Comparison of ENCODE assay signal across 38 cellular contexts in genomic region chr18:62157843-62158242, GRCh38.
"Had no signal": no experiment of that assay in that cellular context is flagged by ENCODE, and none has a peak within 500 bp of the region (broad histone marks: within the 10 kb centered on the region; RNA-seq: fewer than 3 reads in every experiment).

No MANE protein-coding gene starts in this region.

- H3K9me3 ChIP-seq: body of pancreas, breast epithelium, Peyer's patch had no signal

- H3K4me3 Mint-ChIP-seq: activated CD4-positive, alpha-beta memory T cell treated with anti-CD3 and anti-CD28 coated beads, Interleukin-2, amount 10 ng/mL, durations not matched to agents 7 days and 5 days; activated CD8-positive, alpha-beta memory T cell treated with anti-CD3 and anti-CD28 coated beads, Interleukin-2, amount 10 ng/mL, durations not matched to agents 7 days and 5 days; activated naive CD4-positive, alpha-beta T cell treated with anti-CD3 and anti-CD28 coated beads, Interleukin-2, amount 50 U/mL, for 24 hours; activated naive CD8-positive, alpha-beta T cell treated with anti-CD3 and anti-CD28 coated beads, Interleukin-2, amount 10 ng/mL, durations not matched to agents 7 days and 5 days; activated T-cell treated with anti-CD3 and anti-CD28 coated beads, Interleukin-2, amount 50 U/mL, for 72 hours; activated T-helper 17 cell treated with anti-CD3 and anti-CD28 coated beads, Interleukin-2, amount 50 U/mL, for 72 hours had no signal

- DNase-seq: activated CD4-positive, alpha-beta memory T cell treated with anti-CD3 and anti-CD28 coated beads, Interleukin-2, amount 10 ng/mL, durations not matched to agents 7 days and 5 days; activated CD4-positive, alpha-beta T cell treated with anti-CD3 and anti-CD28 coated beads for 1 hour; activated CD4-positive, alpha-beta T cell treated with anti-CD3 and anti-CD28 coated beads for 48 hours; activated CD4-positive, CD25-positive, alpha-beta regulatory T cell; activated CD8-positive, alpha-beta memory T cell treated with anti-CD3 and anti-CD28 coated beads for 24 hours; activated CD8-positive, alpha-beta memory T cell treated with anti-CD3 and anti-CD28 coated beads, Interleukin-2, amount 10 ng/mL, durations not matched to agents 7 days and 5 days; activated CD8-positive, alpha-beta memory T cell treated with anti-CD3 and anti-CD28 coated beads, Interleukin-2, amount 50 U/mL, for 48 hours; activated effector memory CD4-positive, alpha-beta T cell treated with anti-CD3 and anti-CD28 coated beads, Interleukin-2, amount 50 U/mL, for 16 hours; activated naive CD4-positive, alpha-beta T cell treated with Interleukin-2 at 50 U/mL for 16 hours; activated naive CD8-positive, alpha-beta T cell treated with anti-CD3 and anti-CD28 coated beads, Interleukin-2, amount 10 ng/mL, durations not matched to agents 7 days and 5 days; activated T-cell treated with anti-CD3 and anti-CD28 coated beads, Interleukin-2, amount 50 U/mL, for 1 hour; activated T-cell treated with anti-CD3 and anti-CD28 coated beads, Interleukin-2, amount 50 U/mL, for 72 hours; body of pancreas; cerebellar nuclear complex; Karpas-422; NCI-H1105; NCI-H1417 treated with DMSO at 0.1 percent for 48 hours; NCI-H187 treated with DMSO at 0.1 percent for 48 hours; NCI-H2081; NCI-H2171 treated with DMSO at 0.1 percent for 48 hours; NCI-H2227 treated with DMSO at 0.1 percent for 48 hours; NCI-H446; NCI-H524; NCI-H69; NCI-H82; PC-3; Peyer's patch; SIG-M5; SW 1271; T-helper 1 cell; T-helper 2 cell; T-helper 9 cell; WERI-Rb-1 had no signal

- H3K9me3 Mint-ChIP-seq: activated CD4-positive, alpha-beta memory T cell treated with anti-CD3 and anti-CD28 coated beads, Interleukin-2, amount 10 ng/mL, durations not matched to agents 7 days and 5 days; activated naive CD4-positive, alpha-beta T cell treated with anti-CD3 and anti-CD28 coated beads, Interleukin-2, amount 50 U/mL, for 24 hours; activated naive CD8-positive, alpha-beta T cell treated with anti-CD3 and anti-CD28 coated beads, Interleukin-2, amount 10 ng/mL, durations not matched to agents 7 days and 5 days; activated T-cell treated with anti-CD3 and anti-CD28 coated beads, Interleukin-2, amount 50 U/mL, for 72 hours; activated T-helper 17 cell treated with anti-CD3 and anti-CD28 coated beads, Interleukin-2, amount 50 U/mL, for 72 hours had no signal

- H3K36me3 ChIP-seq: breast epithelium had no signal

- H3K4me1 ChIP-seq: body of pancreas, breast epithelium, Peyer's patch had no signal

- H3K4me1 Mint-ChIP-seq: activated CD4-positive, alpha-beta memory T cell treated with anti-CD3 and anti-CD28 coated beads, Interleukin-2, amount 10 ng/mL, durations not matched to agents 7 days and 5 days; activated CD8-positive, alpha-beta memory T cell treated with anti-CD3 and anti-CD28 coated beads, Interleukin-2, amount 10 ng/mL, durations not matched to agents 7 days and 5 days; activated naive CD4-positive, alpha-beta T cell treated with anti-CD3 and anti-CD28 coated beads, Interleukin-2, amount 50 U/mL, for 24 hours; activated naive CD8-positive, alpha-beta T cell treated with anti-CD3 and anti-CD28 coated beads, Interleukin-2, amount 10 ng/mL, durations not matched to agents 7 days and 5 days; activated T-helper 17 cell treated with anti-CD3 and anti-CD28 coated beads, Interleukin-2, amount 50 U/mL, for 72 hours had no signal

- H3K27ac Mint-ChIP-seq: activated CD4-positive, alpha-beta memory T cell treated with anti-CD3 and anti-CD28 coated beads, Interleukin-2, amount 10 ng/mL, durations not matched to agents 7 days and 5 days; activated CD8-positive, alpha-beta memory T cell treated with anti-CD3 and anti-CD28 coated beads, Interleukin-2, amount 10 ng/mL, durations not matched to agents 7 days and 5 days; activated naive CD4-positive, alpha-beta T cell treated with anti-CD3 and anti-CD28 coated beads, Interleukin-2, amount 50 U/mL, for 24 hours; activated naive CD8-positive, alpha-beta T cell treated with anti-CD3 and anti-CD28 coated beads, Interleukin-2, amount 10 ng/mL, durations not matched to agents 7 days and 5 days; activated T-cell treated with anti-CD3 and anti-CD28 coated beads, Interleukin-2, amount 50 U/mL, for 72 hours; activated T-helper 17 cell treated with anti-CD3 and anti-CD28 coated beads, Interleukin-2, amount 50 U/mL, for 72 hours had no signal

- ATAC-seq: activated CD8-positive, alpha-beta memory T cell treated with anti-CD3 and anti-CD28 coated beads, Interleukin-2, amount 10 ng/mL, durations not matched to agents 7 days and 5 days; activated T-cell treated with anti-CD3 and anti-CD28 coated beads, Interleukin-2, amount 50 U/mL, for 72 hours; activated T-helper 17 cell treated with anti-CD3 and anti-CD28 coated beads, Interleukin-2, amount 50 U/mL, for 72 hours; body of pancreas; PC-3; Right ventricle myocardium inferior had no signal

- H3K27me3 Mint-ChIP-seq: activated CD4-positive, alpha-beta memory T cell treated with anti-CD3 and anti-CD28 coated beads, Interleukin-2, amount 10 ng/mL, durations not matched to agents 7 days and 5 days; activated CD8-positive, alpha-beta memory T cell treated with anti-CD3 and anti-CD28 coated beads, Interleukin-2, amount 10 ng/mL, durations not matched to agents 7 days and 5 days; activated naive CD4-positive, alpha-beta T cell treated with anti-CD3 and anti-CD28 coated beads, Interleukin-2, amount 50 U/mL, for 24 hours; activated naive CD8-positive, alpha-beta T cell treated with anti-CD3 and anti-CD28 coated beads, Interleukin-2, amount 10 ng/mL, durations not matched to agents 7 days and 5 days; activated T-helper 17 cell treated with anti-CD3 and anti-CD28 coated beads, Interleukin-2, amount 50 U/mL, for 72 hours had no signal

- H3K27ac ChIP-seq: body of pancreas, breast epithelium, Peyer's patch, RWPE1, WERI-Rb-1 had no signal

- H3K27me3 ChIP-seq: body of pancreas, breast epithelium, Peyer's patch had no signal

- H3K4me3 ChIP-seq: body of pancreas, breast epithelium, Peyer's patch had no signal
